ENCODE assay signal across 8 cellular contexts in genomic region chr16:278863-279366, GRCh38. TPM values are rescaled to one million over a fixed set of nuclear protein-coding genes. Genes with fewer than 3 reads are reported as not detected.
DNase-seq lines count a peak whose midpoint lies in the region; ATAC-seq and TF ChIP-seq lines count a peak whose summit lies in the region.

No MANE protein-coding gene starts in this region.

- H3K27me3 Mint-ChIP-seq in T-cell: peaks cover 16 to 25% of the 10 kb centered on the region in 2 donors

- H3K36me3 ChIP-seq in vagina: no peaks in the 10 kb centered on the region

- TF ChIP-seq CTCF in fibroblast of villous mesenchyme (IDR thresholded peaks at IDR 0.05; ENCODE audit: insufficient read depth, low read depth, low read length): no peak
- TF ChIP-seq CTCF in vagina (IDR thresholded peaks at IDR 0.05): no peak

- no peaks in the 10 kb centered on the region for H3K27me3 ChIP-seq in vagina

- POLR2A ChIA-PET in T-cell (lab: Charles Lee): no interaction called here

- intact Hi-C loops in vagina (cut with DNase I): no loop called here

- H3K4me3 Mint-ChIP-seq in T-cell: peak overlapping the region in 1 of 3 donors; percentile 55

- no peak overlapping the region for H3K27ac ChIP-seq in vagina

- CTCF ChIA-PET in T-cell (lab: Charles Lee): interaction anchor here in 1 of 2 donors (0.6 kb wide), 1 partner anchor 17 kb away, joined by 3 read pairs; no protein-coding TSS in a partner anchor

- no peaks in the 10 kb centered on the region for H3K9me3 Mint-ChIP-seq in T-cell

- no peaks in the 10 kb centered on the region for H3K9me3 ChIP-seq in vagina

- no peak for TF ChIP-seq POLR2A in vagina (IDR thresholded peaks at IDR 0.05)

- H3K36me3 Mint-ChIP-seq in T-cell: no peaks in the 10 kb centered on the region

- ATAC-seq in T-cell (replicated peaks in 1 of 4): peak; percentile 53 to 88 (median 67)
- ATAC-seq in HG02759 (IDR thresholded peaks at IDR 0.05; ENCODE audit: unreplicated experiment): no peak
- ATAC-seq in GM19467 (IDR thresholded peaks at IDR 0.05; ENCODE audit: unreplicated experiment): no peak

- DNase-seq in DMS153 treated with DMSO at 0.1 percent for 48 hours (lab: John Stamatoyannopoulos, UW; ENCODE audit: unreplicated experiment) (peak; percentile 26), HuH-7 (ENCODE audit: low spot score) (peak; percentile 49), T-cell (peak in 26 of 34 experiments; percentile 3 to 53 (median 25)), fibroblast of villous mesenchyme (ENCODE audit: low read depth) (peak; percentile 54), vagina (ENCODE audit: extremely low spot score in 2 of 2) (no peak), NCI-H446 treated with DMSO at 0.1 percent for 48 hours (lab: John Stamatoyannopoulos, UW) (no peak)

- peaks cover 8 to 16% (median 10%) of the 10 kb centered on the region in 3 donors for H3K4me1 Mint-ChIP-seq in T-cell

- peaks cover 32% of the 10 kb centered on the region for H3K4me1 ChIP-seq in vagina

- H3K4me3 ChIP-seq in fibroblast of villous mesenchyme (ENCODE audit: low read depth, low read length) (no peak overlapping the region), vagina (no peak overlapping the region)

- H3K27ac Mint-ChIP-seq in T-cell: no peak overlapping the region

RNA-seq across cellular contexts. Expression of gene ARHGDIG, which starts 1.5 kb away (rescaled TPM):
- total RNA-seq in T-cell: 1 to 10 TPM in 1 of 5 donors, under 1 TPM in 2, not detected in 2; 0.40 to 1.6 (median 0.59) TPM
- 0.32 TPM in 1 of 2 replicates, not detected in the other for total RNA-seq in fibroblast of villous mesenchyme
- not detected for total RNA-seq in vagina

RNA-seq across cellular contexts. Expression of gene RGS11, which starts 3.2 kb away (rescaled TPM):
- total RNA-seq in T-cell (under 1 TPM in 1 of 5 donors, not detected in 4; 0.54 TPM), fibroblast of villous mesenchyme (0.64 and 0.86 TPM in 2 replicates), vagina (5.4 TPM)

RNA-seq across cellular contexts. Expression of gene PDIA2, which starts 4.0 kb away (rescaled TPM):
- total RNA-seq in T-cell (under 1 TPM in 3 of 5 donors, not detected in 2; 0.38 to 0.54 (median 0.53) TPM), fibroblast of villous mesenchyme (under 0.01 and 0.43 TPM in 2 replicates), vagina (not detected)

RNA-seq across cellular contexts. Expression of gene FAM234A, which starts 44.3 kb away (rescaled TPM):
- 10 to 100 TPM; 31.6 to 38.2 (median 36.1) TPM for total RNA-seq in T-cell
- 58.7 and 59.6 TPM in 2 replicates for total RNA-seq in fibroblast of villous mesenchyme
- total RNA-seq in vagina: 23.3 TPM

RNA-seq across cellular contexts. Expression of gene LUC7L, which starts 49.7 kb away (rescaled TPM):
- total RNA-seq in T-cell (100 to 1,000 TPM; 134 to 170 (median 158) TPM), fibroblast of villous mesenchyme (44.1 and 52.7 TPM in 2 replicates), vagina (79.3 TPM)

Comparison
In these comparisons a context has a peak if more than half of its experiments do, and no peak if none do; other contexts are left out.
1. DNase-seq: peak in DMS153 treated with DMSO at 0.1 percent for 48 hours (single experiment), HuH-7 (single experiment), T-cell (26 of 34) and fibroblast of villous mesenchyme (single experiment); none in vagina (0 of 2) and NCI-H446 treated with DMSO at 0.1 percent for 48 hours (single experiment).
2. ATAC-seq: peak in T-cell (4 of 4); none in HG02759 (single experiment) and GM19467 (single experiment).